In the genomic region with DNA sequence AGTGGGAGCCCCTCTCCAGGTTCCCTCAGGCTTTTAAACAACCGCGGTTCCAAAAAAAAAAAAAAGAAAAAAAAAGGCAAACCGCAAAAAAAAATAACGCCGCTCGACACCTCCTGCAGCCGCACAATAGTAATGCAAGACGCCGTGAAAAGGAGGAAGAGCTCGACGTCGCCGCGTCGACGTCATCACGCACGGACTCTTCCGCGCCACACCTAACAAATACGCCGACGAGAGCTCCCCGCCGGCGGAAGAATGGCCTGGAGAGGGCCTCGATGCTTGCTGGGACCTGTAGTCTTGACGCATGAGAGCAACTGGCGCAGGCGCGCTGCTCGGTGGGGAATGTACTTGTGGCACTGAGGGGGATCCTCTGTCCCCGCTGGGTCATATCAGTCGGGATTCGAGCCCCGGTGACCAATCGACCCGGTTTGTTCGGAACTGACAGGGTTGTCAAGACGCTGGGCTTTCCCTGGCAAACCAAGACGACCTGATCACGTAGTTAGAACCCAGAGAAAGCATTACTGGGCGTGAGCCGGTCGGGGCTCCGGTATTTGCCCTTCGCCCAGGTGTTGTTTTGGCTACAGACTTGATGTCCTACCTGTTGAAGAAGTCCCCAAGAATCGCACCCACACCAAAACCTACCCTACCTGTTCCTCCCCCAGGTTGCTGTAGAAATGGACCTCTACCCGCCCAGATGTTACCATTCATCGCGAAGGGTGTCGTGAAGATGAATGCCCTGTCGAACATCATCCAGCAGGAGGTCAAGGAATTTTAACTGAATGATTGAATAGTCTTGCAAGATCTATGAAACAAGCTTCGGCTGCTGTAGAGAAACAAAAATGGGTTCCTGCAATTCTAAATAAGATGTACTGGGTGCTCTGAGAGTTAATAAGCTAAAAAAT, we compare ENCODE assay signal across 1 cellular context.
TF ChIP-seq lines count a peak whose summit lies in the region.

TSS of gene CBR4 (minus strand) at position 131 of the 899 bp plus-strand sequence. CDS start 166 bp downstream, outside the sequence.

TF ChIP-seq in GM23338, 12 proteins besides CTCF, POLR2A, EP300 and RAD21 (continued from another document):
- TF ChIP-seq, protein P1, sequence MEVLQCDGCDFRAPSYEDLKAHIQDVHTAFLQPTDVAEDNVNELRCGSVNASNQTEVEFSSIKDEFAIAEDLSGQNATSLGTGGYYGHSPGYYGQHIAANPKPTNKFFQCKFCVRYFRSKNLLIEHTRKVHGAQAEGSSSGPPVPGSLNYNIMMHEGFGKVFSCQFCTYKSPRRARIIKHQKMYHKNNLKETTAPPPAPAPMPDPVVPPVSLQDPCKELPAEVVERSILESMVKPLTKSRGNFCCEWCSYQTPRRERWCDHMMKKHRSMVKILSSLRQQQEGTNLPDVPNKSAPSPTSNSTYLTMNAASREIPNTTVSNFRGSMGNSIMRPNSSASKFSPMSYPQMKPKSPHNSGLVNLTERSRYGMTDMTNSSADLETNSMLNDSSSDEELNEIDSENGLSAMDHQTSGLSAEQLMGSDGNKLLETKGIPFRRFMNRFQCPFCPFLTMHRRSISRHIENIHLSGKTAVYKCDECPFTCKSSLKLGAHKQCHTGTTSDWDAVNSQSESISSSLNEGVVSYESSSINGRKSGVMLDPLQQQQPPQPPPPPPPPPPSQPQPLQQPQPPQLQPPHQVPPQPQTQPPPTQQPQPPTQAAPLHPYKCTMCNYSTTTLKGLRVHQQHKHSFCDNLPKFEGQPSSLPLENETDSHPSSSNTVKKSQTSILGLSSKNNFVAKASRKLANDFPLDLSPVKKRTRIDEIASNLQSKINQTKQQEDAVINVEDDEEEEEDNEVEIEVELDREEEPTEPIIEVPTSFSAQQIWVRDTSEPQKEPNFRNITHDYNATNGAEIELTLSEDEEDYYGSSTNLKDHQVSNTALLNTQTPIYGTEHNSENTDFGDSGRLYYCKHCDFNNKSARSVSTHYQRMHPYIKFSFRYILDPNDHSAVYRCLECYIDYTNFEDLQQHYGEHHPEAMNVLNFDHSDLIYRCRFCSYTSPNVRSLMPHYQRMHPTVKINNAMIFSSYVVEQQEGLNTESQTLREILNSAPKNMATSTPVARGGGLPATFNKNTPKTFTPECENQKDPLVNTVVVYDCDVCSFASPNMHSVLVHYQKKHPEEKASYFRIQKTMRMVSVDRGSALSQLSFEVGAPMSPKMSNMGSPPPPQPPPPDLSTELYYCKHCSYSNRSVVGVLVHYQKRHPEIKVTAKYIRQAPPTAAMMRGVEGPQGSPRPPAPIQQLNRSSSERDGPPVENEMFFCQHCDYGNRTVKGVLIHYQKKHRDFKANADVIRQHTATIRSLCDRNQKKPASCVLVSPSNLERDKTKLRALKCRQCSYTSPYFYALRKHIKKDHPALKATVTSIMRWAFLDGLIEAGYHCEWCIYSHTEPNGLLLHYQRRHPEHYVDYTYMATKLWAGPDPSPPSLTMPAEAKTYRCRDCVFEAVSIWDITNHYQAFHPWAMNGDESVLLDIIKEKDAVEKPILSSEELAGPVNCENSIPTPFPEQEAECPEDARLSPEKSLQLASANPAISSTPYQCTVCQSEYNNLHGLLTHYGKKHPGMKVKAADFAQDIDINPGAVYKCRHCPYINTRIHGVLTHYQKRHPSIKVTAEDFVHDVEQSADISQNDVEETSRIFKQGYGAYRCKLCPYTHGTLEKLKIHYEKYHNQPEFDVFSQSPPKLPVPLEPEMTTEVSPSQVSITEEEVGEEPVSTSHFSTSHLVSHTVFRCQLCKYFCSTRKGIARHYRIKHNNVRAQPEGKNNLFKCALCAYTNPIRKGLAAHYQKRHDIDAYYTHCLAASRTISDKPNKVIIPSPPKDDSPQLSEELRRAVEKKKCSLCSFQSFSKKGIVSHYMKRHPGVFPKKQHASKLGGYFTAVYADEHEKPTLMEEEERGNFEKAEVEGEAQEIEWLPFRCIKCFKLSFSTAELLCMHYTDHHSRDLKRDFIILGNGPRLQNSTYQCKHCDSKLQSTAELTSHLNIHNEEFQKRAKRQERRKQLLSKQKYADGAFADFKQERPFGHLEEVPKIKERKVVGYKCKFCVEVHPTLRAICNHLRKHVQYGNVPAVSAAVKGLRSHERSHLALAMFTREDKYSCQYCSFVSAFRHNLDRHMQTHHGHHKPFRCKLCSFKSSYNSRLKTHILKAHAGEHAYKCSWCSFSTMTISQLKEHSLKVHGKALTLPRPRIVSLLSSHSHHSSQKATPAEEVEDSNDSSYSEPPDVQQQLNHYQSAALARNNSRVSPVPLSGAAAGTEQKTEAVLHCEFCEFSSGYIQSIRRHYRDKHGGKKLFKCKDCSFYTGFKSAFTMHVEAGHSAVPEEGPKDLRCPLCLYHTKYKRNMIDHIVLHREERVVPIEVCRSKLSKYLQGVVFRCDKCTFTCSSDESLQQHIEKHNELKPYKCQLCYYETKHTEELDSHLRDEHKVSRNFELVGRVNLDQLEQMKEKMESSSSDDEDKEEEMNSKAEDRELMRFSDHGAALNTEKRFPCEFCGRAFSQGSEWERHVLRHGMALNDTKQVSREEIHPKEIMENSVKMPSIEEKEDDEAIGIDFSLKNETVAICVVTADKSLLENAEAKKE (CRISPR knock-in tag; IDR thresholded peaks at IDR 0.05): no peak
- TF ChIP-seq CREB1 (CRISPR knock-in tag; IDR thresholded peaks at IDR 0.05; ENCODE audit: low read depth): peak; percentile 93
- TF ChIP-seq JUNB (IDR thresholded peaks at IDR 0.05; ENCODE audit: unreplicated experiment): no peak
- peak; percentile 89 for TF ChIP-seq POLR2AphosphoS5 (IDR thresholded peaks at IDR 0.05; ENCODE audit: low read depth)
- TF ChIP-seq EZH2phosphoT487 (IDR thresholded peaks at IDR 0.05; ENCODE audit: unreplicated experiment): no peak
- TF ChIP-seq, protein P2, sequence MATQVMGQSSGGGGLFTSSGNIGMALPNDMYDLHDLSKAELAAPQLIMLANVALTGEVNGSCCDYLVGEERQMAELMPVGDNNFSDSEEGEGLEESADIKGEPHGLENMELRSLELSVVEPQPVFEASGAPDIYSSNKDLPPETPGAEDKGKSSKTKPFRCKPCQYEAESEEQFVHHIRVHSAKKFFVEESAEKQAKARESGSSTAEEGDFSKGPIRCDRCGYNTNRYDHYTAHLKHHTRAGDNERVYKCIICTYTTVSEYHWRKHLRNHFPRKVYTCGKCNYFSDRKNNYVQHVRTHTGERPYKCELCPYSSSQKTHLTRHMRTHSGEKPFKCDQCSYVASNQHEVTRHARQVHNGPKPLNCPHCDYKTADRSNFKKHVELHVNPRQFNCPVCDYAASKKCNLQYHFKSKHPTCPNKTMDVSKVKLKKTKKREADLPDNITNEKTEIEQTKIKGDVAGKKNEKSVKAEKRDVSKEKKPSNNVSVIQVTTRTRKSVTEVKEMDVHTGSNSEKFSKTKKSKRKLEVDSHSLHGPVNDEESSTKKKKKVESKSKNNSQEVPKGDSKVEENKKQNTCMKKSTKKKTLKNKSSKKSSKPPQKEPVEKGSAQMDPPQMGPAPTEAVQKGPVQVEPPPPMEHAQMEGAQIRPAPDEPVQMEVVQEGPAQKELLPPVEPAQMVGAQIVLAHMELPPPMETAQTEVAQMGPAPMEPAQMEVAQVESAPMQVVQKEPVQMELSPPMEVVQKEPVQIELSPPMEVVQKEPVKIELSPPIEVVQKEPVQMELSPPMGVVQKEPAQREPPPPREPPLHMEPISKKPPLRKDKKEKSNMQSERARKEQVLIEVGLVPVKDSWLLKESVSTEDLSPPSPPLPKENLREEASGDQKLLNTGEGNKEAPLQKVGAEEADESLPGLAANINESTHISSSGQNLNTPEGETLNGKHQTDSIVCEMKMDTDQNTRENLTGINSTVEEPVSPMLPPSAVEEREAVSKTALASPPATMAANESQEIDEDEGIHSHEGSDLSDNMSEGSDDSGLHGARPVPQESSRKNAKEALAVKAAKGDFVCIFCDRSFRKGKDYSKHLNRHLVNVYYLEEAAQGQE (IDR thresholded peaks at IDR 0.05; ENCODE audit: unreplicated experiment): no peak
